ENCODE assay signal across 1 cellular context in the genomic region with DNA sequence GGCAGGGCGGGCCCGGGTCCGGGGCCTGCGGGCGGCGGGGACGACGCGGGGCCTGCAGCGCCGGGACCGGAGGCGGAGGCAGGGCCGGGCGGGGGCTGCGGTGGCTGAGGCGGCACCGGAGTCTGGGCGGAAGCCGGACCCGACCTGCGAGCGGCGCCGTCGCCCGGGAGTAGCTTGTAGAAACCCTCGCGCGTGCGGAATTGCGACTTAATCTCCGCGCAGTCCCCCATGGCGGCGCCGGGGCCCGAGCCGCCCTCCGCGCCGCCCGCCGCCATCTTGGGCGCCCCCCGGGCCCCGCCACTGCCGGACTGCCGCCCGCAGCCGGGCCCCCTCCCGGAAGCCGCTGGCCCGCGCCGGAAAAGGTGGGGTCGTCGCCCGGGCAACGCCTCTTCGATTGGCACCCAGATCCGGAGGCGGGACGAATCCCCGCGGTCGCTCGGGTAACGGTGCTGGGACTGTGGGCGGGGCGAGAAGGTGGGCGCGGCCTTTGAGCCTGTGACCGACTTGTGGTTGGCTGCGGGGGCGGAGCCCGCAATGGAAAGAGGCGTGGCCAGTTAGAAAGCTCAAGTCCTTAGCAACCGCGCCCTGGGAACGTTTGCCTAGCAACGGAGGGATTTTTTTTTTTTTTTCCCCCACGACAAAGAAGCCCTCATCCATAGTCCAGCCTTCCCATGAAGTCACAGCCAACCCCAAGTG.
TF ChIP-seq lines count a peak whose summit lies in the region.

A gene with protein sequence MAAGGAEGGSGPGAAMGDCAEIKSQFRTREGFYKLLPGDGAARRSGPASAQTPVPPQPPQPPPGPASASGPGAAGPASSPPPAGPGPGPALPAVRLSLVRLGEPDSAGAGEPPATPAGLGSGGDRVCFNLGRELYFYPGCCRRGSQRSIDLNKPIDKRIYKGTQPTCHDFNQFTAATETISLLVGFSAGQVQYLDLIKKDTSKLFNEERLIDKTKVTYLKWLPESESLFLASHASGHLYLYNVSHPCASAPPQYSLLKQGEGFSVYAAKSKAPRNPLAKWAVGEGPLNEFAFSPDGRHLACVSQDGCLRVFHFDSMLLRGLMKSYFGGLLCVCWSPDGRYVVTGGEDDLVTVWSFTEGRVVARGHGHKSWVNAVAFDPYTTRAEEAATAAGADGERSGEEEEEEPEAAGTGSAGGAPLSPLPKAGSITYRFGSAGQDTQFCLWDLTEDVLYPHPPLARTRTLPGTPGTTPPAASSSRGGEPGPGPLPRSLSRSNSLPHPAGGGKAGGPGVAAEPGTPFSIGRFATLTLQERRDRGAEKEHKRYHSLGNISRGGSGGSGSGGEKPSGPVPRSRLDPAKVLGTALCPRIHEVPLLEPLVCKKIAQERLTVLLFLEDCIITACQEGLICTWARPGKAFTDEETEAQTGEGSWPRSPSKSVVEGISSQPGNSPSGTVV (minus strand): TSS at position 364 of the 696 bp plus-strand sequence. CDS start 89 bp downstream, at position 275.

TF ChIP-seq in HEK293, 187 proteins besides CTCF, POLR2A, EP300 and RAD21 (continued from another document):
- TF ChIP-seq, protein P1, sequence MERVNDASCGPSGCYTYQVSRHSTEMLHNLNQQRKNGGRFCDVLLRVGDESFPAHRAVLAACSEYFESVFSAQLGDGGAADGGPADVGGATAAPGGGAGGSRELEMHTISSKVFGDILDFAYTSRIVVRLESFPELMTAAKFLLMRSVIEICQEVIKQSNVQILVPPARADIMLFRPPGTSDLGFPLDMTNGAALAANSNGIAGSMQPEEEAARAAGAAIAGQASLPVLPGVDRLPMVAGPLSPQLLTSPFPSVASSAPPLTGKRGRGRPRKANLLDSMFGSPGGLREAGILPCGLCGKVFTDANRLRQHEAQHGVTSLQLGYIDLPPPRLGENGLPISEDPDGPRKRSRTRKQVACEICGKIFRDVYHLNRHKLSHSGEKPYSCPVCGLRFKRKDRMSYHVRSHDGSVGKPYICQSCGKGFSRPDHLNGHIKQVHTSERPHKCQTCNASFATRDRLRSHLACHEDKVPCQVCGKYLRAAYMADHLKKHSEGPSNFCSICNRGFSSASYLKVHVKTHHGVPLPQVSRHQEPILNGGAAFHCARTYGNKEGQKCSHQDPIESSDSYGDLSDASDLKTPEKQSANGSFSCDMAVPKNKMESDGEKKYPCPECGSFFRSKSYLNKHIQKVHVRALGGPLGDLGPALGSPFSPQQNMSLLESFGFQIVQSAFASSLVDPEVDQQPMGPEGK (tag by site-specific recombination; IDR thresholded peaks at IDR 0.05) = peak; percentile 36; the same call in 1 of the 2 replicates
- TF ChIP-seq ZBTB8A (tag by site-specific recombination; IDR thresholded peaks at IDR 0.05) (peak; percentile 15; the same call in 1 of the 2 replicates), ZNF394 (tag by site-specific recombination; IDR thresholded peaks at IDR 0.05; ENCODE audit: borderline replicate concordance) (no peak), EGR2 (tag by site-specific recombination; IDR thresholded peaks at IDR 0.05; ENCODE audit: low read depth) (peak; percentile 83; the same call in 1 of the 2 replicates), ZNF660 (tag by site-specific recombination; IDR thresholded peaks at IDR 0.05) (0 out of 2 replicates have a peak, but pooled peaks have one; percentile 20), ZNF140 (tag by site-specific recombination; IDR thresholded peaks at IDR 0.05) (no peak), KLF8 (tag by site-specific recombination; IDR thresholded peaks at IDR 0.05) (0 out of 2 replicates have a peak, but pooled peaks have one; percentile 26), KLF10 (tag by site-specific recombination; IDR thresholded peaks at IDR 0.05) (peak; percentile 61; the same call in 1 of the 2 replicates), GFI1B (tag by site-specific recombination; IDR thresholded peaks at IDR 0.05) (no peak), ZSCAN30 (tag by site-specific recombination; IDR thresholded peaks at IDR 0.05) (peak; percentile 61; the same call in 1 of the 2 replicates), HOXC10 (CRISPR knock-in tag; IDR thresholded peaks at IDR 0.05) (no peak), SCRT2 (tag by site-specific recombination; IDR thresholded peaks at IDR 0.05) (no peak), ZNF366 (tag by site-specific recombination; conservative IDR thresholded peaks at IDR 0.05) (no peak), ZNF629 (tag by site-specific recombination; IDR thresholded peaks at IDR 0.05) (no peak), MYNN (tag by site-specific recombination; IDR thresholded peaks at IDR 0.05; ENCODE audit: borderline replicate concordance) (peak; percentile 99), ZNF510 (tag by site-specific recombination; IDR thresholded peaks at IDR 0.05; ENCODE audit: insufficient replicate concordance) (no peak), SP3 (tag by site-specific recombination; IDR thresholded peaks at IDR 0.05) (peak; percentile 88), ZNF768 (tag by site-specific recombination; IDR thresholded peaks at IDR 0.05) (no peak)
- TF ChIP-seq, protein P2, sequence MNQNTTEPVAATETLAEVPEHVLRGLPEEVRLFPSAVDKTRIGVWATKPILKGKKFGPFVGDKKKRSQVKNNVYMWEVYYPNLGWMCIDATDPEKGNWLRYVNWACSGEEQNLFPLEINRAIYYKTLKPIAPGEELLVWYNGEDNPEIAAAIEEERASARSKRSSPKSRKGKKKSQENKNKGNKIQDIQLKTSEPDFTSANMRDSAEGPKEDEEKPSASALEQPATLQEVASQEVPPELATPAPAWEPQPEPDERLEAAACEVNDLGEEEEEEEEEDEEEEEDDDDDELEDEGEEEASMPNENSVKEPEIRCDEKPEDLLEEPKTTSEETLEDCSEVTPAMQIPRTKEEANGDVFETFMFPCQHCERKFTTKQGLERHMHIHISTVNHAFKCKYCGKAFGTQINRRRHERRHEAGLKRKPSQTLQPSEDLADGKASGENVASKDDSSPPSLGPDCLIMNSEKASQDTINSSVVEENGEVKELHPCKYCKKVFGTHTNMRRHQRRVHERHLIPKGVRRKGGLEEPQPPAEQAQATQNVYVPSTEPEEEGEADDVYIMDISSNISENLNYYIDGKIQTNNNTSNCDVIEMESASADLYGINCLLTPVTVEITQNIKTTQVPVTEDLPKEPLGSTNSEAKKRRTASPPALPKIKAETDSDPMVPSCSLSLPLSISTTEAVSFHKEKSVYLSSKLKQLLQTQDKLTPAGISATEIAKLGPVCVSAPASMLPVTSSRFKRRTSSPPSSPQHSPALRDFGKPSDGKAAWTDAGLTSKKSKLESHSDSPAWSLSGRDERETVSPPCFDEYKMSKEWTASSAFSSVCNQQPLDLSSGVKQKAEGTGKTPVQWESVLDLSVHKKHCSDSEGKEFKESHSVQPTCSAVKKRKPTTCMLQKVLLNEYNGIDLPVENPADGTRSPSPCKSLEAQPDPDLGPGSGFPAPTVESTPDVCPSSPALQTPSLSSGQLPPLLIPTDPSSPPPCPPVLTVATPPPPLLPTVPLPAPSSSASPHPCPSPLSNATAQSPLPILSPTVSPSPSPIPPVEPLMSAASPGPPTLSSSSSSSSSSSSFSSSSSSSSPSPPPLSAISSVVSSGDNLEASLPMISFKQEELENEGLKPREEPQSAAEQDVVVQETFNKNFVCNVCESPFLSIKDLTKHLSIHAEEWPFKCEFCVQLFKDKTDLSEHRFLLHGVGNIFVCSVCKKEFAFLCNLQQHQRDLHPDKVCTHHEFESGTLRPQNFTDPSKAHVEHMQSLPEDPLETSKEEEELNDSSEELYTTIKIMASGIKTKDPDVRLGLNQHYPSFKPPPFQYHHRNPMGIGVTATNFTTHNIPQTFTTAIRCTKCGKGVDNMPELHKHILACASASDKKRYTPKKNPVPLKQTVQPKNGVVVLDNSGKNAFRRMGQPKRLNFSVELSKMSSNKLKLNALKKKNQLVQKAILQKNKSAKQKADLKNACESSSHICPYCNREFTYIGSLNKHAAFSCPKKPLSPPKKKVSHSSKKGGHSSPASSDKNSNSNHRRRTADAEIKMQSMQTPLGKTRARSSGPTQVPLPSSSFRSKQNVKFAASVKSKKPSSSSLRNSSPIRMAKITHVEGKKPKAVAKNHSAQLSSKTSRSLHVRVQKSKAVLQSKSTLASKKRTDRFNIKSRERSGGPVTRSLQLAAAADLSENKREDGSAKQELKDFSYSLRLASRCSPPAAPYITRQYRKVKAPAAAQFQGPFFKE (tag by site-specific recombination; IDR thresholded peaks at IDR 0.05; ENCODE audit: borderline replicate concordance) = no peak
- TF ChIP-seq, protein P3, sequence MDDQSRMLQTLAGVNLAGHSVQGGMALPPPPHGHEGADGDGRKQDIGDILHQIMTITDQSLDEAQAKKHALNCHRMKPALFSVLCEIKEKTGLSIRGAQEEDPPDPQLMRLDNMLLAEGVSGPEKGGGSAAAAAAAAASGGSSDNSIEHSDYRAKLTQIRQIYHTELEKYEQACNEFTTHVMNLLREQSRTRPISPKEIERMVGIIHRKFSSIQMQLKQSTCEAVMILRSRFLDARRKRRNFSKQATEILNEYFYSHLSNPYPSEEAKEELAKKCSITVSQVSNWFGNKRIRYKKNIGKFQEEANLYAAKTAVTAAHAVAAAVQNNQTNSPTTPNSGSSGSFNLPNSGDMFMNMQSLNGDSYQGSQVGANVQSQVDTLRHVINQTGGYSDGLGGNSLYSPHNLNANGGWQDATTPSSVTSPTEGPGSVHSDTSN (CRISPR knock-in tag; IDR thresholded peaks at IDR 0.05) = peak; percentile 46; the same call in 1 of the 2 replicates
- TF ChIP-seq, protein P4, sequence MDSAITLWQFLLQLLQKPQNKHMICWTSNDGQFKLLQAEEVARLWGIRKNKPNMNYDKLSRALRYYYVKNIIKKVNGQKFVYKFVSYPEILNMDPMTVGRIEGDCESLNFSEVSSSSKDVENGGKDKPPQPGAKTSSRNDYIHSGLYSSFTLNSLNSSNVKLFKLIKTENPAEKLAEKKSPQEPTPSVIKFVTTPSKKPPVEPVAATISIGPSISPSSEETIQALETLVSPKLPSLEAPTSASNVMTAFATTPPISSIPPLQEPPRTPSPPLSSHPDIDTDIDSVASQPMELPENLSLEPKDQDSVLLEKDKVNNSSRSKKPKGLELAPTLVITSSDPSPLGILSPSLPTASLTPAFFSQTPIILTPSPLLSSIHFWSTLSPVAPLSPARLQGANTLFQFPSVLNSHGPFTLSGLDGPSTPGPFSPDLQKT (IDR thresholded peaks at IDR 0.05; ENCODE audit: borderline replicate concordance, low read depth, low read length) = peak; percentile 28; the same call in 1 of the 2 replicates
- TF ChIP-seq, protein P5, sequence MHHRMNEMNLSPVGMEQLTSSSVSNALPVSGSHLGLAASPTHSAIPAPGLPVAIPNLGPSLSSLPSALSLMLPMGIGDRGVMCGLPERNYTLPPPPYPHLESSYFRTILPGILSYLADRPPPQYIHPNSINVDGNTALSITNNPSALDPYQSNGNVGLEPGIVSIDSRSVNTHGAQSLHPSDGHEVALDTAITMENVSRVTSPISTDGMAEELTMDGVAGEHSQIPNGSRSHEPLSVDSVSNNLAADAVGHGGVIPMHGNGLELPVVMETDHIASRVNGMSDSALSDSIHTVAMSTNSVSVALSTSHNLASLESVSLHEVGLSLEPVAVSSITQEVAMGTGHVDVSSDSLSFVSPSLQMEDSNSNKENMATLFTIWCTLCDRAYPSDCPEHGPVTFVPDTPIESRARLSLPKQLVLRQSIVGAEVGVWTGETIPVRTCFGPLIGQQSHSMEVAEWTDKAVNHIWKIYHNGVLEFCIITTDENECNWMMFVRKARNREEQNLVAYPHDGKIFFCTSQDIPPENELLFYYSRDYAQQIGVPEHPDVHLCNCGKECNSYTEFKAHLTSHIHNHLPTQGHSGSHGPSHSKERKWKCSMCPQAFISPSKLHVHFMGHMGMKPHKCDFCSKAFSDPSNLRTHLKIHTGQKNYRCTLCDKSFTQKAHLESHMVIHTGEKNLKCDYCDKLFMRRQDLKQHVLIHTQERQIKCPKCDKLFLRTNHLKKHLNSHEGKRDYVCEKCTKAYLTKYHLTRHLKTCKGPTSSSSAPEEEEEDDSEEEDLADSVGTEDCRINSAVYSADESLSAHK (tag by site-specific recombination; IDR thresholded peaks at IDR 0.05) = no peak
